In genomic region chr22:45896153-45896951, GRCh38 we compare ENCODE assay signal across 12 cellular contexts.
DNase-seq lines count a peak whose midpoint lies in the region; ATAC-seq and TF ChIP-seq lines count a peak whose summit lies in the region.
"Had no signal": no experiment of that assay in that cellular context is flagged by ENCODE, and none has a peak within 500 bp of the region (broad histone marks: within the 10 kb centered on the region; RNA-seq: fewer than 3 reads in every experiment).

No MANE protein-coding gene starts in this region.

- peak overlapping the region; percentile 83 for H2BK5ac ChIP-seq in neuronal stem cell (ENCODE audit: low read length)

- no CpG with 5 or more reads among the region's 20 CpGs for WGBS in neuronal stem cell (ENCODE audit: extremely low coverage in 2 of 2, insufficient read length in 2 of 2, insufficient replicate concordance in 1 of 2), 2 donors

- H2AFZ ChIP-seq in neuronal stem cell (ENCODE audit: low read length), result peak overlapping the region; percentile 36

- no peak overlapping the region for H3K4ac ChIP-seq in neuronal stem cell (ENCODE audit: low read length)

- peak overlapping the region; percentile 78 for H2BK120ac ChIP-seq in neuronal stem cell (ENCODE audit: low read depth, low read length)

- peaks cover 0 to 3% (median 3%) of the 10 kb centered on the region in 3 experiments for H3K27me3 ChIP-seq in neuronal stem cell (ENCODE audit: control insufficient read depth in 3 of 3, insufficient read depth in 3 of 3, low read depth in 1 of 3, low read length in 3 of 3)

- H3K4me1 ChIP-seq in neuronal stem cell (ENCODE audit: control insufficient read depth in 2 of 2, insufficient read depth in 1 of 2, low read depth in 1 of 2, low read length in 2 of 2), result peaks cover 2 to 7% of the 10 kb centered on the region in 2 donors
- H3K4me1 ChIP-seq: ascending aorta had no signal

- H3K36me3 ChIP-seq in neuronal stem cell (replicated peaks in 1 of 2; ENCODE audit: control insufficient read depth in 2 of 2, insufficient read depth in 2 of 2, low read length in 2 of 2), result no peaks in the 10 kb centered on the region
- H3K36me3 ChIP-seq: ascending aorta had no signal

- H4K8ac ChIP-seq in neuronal stem cell (ENCODE audit: low read depth, low read length), result no peak overlapping the region

- H3K18ac ChIP-seq in neuronal stem cell (ENCODE audit: low read length), result peak overlapping the region; percentile 84

- peak overlapping the region; percentile 50 for H3K23ac ChIP-seq in neuronal stem cell (ENCODE audit: low read depth, low read length, poor library complexity)

- peak overlapping the region; percentile 68 for H4K91ac ChIP-seq in neuronal stem cell (ENCODE audit: low read depth, low read length, poor library complexity)

- peaks cover 2% of the 10 kb centered on the region for H3K79me1 ChIP-seq in neuronal stem cell (ENCODE audit: low read depth, low read length)

- no peak overlapping the region for H3K4me2 ChIP-seq in neuronal stem cell (ENCODE audit: insufficient read depth, low read length, poor library complexity, severe bottlenecking)

- H3K4me3 ChIP-seq in neuronal stem cell (ENCODE audit: low read length in 2 of 2), result no peak overlapping the region
- H3K4me3 ChIP-seq: ascending aorta, K562 had no signal

- peak overlapping the region; percentile 10 for H3K14ac ChIP-seq in neuronal stem cell (ENCODE audit: low read length)

- H2BK15ac ChIP-seq in neuronal stem cell (ENCODE audit: low read length), result peak overlapping the region; percentile 7

- peak overlapping the region; percentile 91 for H2BK12ac ChIP-seq in neuronal stem cell (ENCODE audit: low read length)

- peak overlapping the region; percentile 93 for H2AK5ac ChIP-seq in neuronal stem cell (ENCODE audit: low read depth, low read length)

- CTCF ChIA-PET in HEK293T (lab: Yijun Ruan, JAX), result interaction anchor here (0.6 kb wide), 1 partner anchor 673 kb away, joined by 3 read pairs; no protein-coding TSS in a partner anchor

- no peak overlapping the region for H3K27ac ChIP-seq in neuronal stem cell (replicated peaks; ENCODE audit: low read length)
- H3K27ac ChIP-seq: ascending aorta had no signal

- intact Hi-C loops in left ventricle myocardium superior (cut with micrococcal nuclease), result no loop called here

- H3K9me3 ChIP-seq in neuronal stem cell (replicated peaks in 1 of 2; ENCODE audit: control insufficient read depth in 2 of 2, insufficient read depth in 1 of 2, low read depth in 1 of 2, low read length in 2 of 2), result no peaks in the 10 kb centered on the region
- H3K9me3 ChIP-seq: ascending aorta had no signal

- ATAC-seq in left ventricle myocardium superior, result no peak
- ATAC-seq in GM21367 (IDR thresholded peaks at IDR 0.05; ENCODE audit: unreplicated experiment), result no peak
- ATAC-seq: activated T-cell treated with anti-CD3 and anti-CD28 coated beads, Interleukin-2, amount 50 U/mL, for 4 hours; K562 had no signal

- POLR2A ChIA-PET in HEK293T (lab: Yijun Ruan, JAX), result interaction anchor here (0.6 kb wide), 1 partner anchor 39 kb away, joined by 4 read pairs; no protein-coding TSS in a partner anchor

- H3K9ac ChIP-seq in neuronal stem cell (ENCODE audit: low read depth, low read length, poor library complexity), result no peak overlapping the region

- peak; percentile 76 for DNase-seq in DMS53 (lab: John Stamatoyannopoulos, UW)
- peak; percentile 67 for DNase-seq in NCI-H510A (lab: John Stamatoyannopoulos, UW)
- peak; percentile 21 for DNase-seq in left ventricle myocardium superior
- no peak for DNase-seq in neuronal stem cell (ENCODE audit: low spot score)
- no peak for DNase-seq in stimulated activated CD4-positive, alpha-beta T cell treated with anti-CD3 and anti-CD28 coated beads, Interleukin-4, amount 100 ng/mL, for 4 hours
- DNase-seq in HEK293T (ENCODE audit: extremely low spot score), result no peak
- no peak for DNase-seq in UCSD-AML1 (lab: John Stamatoyannopoulos, UW; ENCODE audit: unreplicated experiment)
- DNase-seq: activated T-cell treated with anti-CD3 and anti-CD28 coated beads, Interleukin-2, amount 50 U/mL, for 4 hours; NCI-H2029 treated with DMSO at 0.1 percent for 48 hours had no signal

TF ChIP-seq in HEK293T, 16 proteins besides CTCF, POLR2A, EP300 and RAD21:
- TF ChIP-seq L3MBTL2 (conservative IDR thresholded peaks at IDR 0.05), result no peak
- no peak for TF ChIP-seq FOXM1 (IDR thresholded peaks at IDR 0.05; ENCODE audit: borderline replicate concordance)
- no peak for TF ChIP-seq BHLHE40 (IDR thresholded peaks at IDR 0.05; ENCODE audit: borderline replicate concordance)
- no peak for TF ChIP-seq SUZ12 (IDR thresholded peaks at IDR 0.05)
- TF ChIP-seq, protein P1, sequence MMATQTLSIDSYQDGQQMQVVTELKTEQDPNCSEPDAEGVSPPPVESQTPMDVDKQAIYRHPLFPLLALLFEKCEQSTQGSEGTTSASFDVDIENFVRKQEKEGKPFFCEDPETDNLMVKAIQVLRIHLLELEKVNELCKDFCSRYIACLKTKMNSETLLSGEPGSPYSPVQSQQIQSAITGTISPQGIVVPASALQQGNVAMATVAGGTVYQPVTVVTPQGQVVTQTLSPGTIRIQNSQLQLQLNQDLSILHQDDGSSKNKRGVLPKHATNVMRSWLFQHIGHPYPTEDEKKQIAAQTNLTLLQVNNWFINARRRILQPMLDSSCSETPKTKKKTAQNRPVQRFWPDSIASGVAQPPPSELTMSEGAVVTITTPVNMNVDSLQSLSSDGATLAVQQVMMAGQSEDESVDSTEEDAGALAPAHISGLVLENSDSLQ (IDR thresholded peaks at IDR 0.05), result no peak
- no peak for TF ChIP-seq NFRKB (IDR thresholded peaks at IDR 0.05)
- no peak for TF ChIP-seq LEF1 (IDR thresholded peaks at IDR 0.05; ENCODE audit: borderline replicate concordance)
- no peak for TF ChIP-seq FOXK2 (IDR thresholded peaks at IDR 0.05)
- TF ChIP-seq FOXA1 (IDR thresholded peaks at IDR 0.05), result no peak
- no peak for TF ChIP-seq CTBP1 (IDR thresholded peaks at IDR 0.05; ENCODE audit: borderline replicate concordance)
- TF ChIP-seq ZNF384 (IDR thresholded peaks at IDR 0.05), result no peak
- no peak for TF ChIP-seq ELF4 (IDR thresholded peaks at IDR 0.05)
- no peak for TF ChIP-seq SP1 (IDR thresholded peaks at IDR 0.05)
- no peak for TF ChIP-seq HDGF (IDR thresholded peaks at IDR 0.05; ENCODE audit: borderline replicate concordance)
- TF ChIP-seq TARDBP (IDR thresholded peaks at IDR 0.05), result no peak
- no peak for TF ChIP-seq ARNT (IDR thresholded peaks at IDR 0.05)

Comparison
In these comparisons a context has a peak if more than half of its experiments do, and no peak if none do; other contexts are left out.
1. DNase-seq: peak in DMS53 (single experiment), NCI-H510A (single experiment) and left ventricle myocardium superior (single experiment); none in neuronal stem cell (single experiment), stimulated activated CD4-positive, alpha-beta T cell treated with anti-CD3 and anti-CD28 coated beads, Interleukin-4, amount 100 ng/mL, for 4 hours (0 of 2), HEK293T (single experiment) and UCSD-AML1 (single experiment).